Comparison of ENCODE assay signal across 12 cellular contexts in genomic region chr10:3972460-3973366, GRCh38.
DNase-seq lines count a peak whose midpoint lies in the region; ATAC-seq and TF ChIP-seq lines count a peak whose summit lies in the region.
"Had no signal": no experiment of that assay in that cellular context is flagged by ENCODE, and none has a peak within 500 bp of the region (broad histone marks: within the 10 kb centered on the region; RNA-seq: fewer than 3 reads in every experiment).

No MANE protein-coding gene starts in this region.

- no peaks in the 10 kb centered on the region for H3K4me1 ChIP-seq in left ventricle myocardium inferior
- H3K4me1 ChIP-seq: psoas muscle had no signal

- H3K27ac Mint-ChIP-seq in activated naive CD8-positive, alpha-beta T cell treated with anti-CD3 and anti-CD28 coated beads, Interleukin-2, amount 50 U/mL, for 24 hours = peak overlapping the region; percentile 92
- peak overlapping the region; percentile 93 to 95 for H3K27ac Mint-ChIP-seq in natural killer cell

- H3K4me1 Mint-ChIP-seq in activated naive CD8-positive, alpha-beta T cell treated with anti-CD3 and anti-CD28 coated beads, Interleukin-2, amount 50 U/mL, for 24 hours = peaks cover 44% of the 10 kb centered on the region
- peaks cover 39% of the 10 kb centered on the region in 2 donors for H3K4me1 Mint-ChIP-seq in natural killer cell

- peaks cover 7% of the 10 kb centered on the region for H3K9me3 Mint-ChIP-seq in activated naive CD8-positive, alpha-beta T cell treated with anti-CD3 and anti-CD28 coated beads, Interleukin-2, amount 50 U/mL, for 24 hours
- H3K9me3 Mint-ChIP-seq in natural killer cell = no peaks in the 10 kb centered on the region

- peak; percentile 90 for ATAC-seq in activated naive CD8-positive, alpha-beta T cell treated with anti-CD3 and anti-CD28 coated beads, Interleukin-2, amount 50 U/mL, for 24 hours
- peak; percentile 76 to 90 (median 86) for ATAC-seq in natural killer cell
- no peak for ATAC-seq in left ventricle myocardium superior
- ATAC-seq: psoas muscle had no signal

- DNase-seq in left ventricle myocardium inferior (no peak), cardiac septum (ENCODE audit: low spot score) (no peak), natural killer cell (no peak), DMS 273 (lab: John Stamatoyannopoulos, UW; ENCODE audit: unreplicated experiment) (no peak), UCSD-AML1 (lab: John Stamatoyannopoulos, UW; ENCODE audit: unreplicated experiment) (no peak), left ventricle myocardium superior (no peak), cerebellum (ENCODE audit: low spot score) (no peak)
- DNase-seq in activated naive CD8-positive, alpha-beta T cell treated with anti-CD3 and anti-CD28 coated beads, Interleukin-2, amount 50 U/mL, for 24 hours = peak; percentile 41
- DNase-seq: AML-193, kidney, NCI-H2081, psoas muscle had no signal

- peaks cover under 1% of the 10 kb centered on the region for H3K9me3 ChIP-seq in left ventricle myocardium inferior (replicated peaks)
- H3K9me3 ChIP-seq: psoas muscle had no signal

- H3K36me3 Mint-ChIP-seq in activated naive CD8-positive, alpha-beta T cell treated with anti-CD3 and anti-CD28 coated beads, Interleukin-2, amount 50 U/mL, for 24 hours (ENCODE audit: low read depth) = peaks cover 3% of the 10 kb centered on the region
- H3K36me3 Mint-ChIP-seq in natural killer cell = no peaks in the 10 kb centered on the region

- peak overlapping the region; percentile 40 for H3K27ac ChIP-seq in left ventricle myocardium inferior (replicated peaks)
- H3K27ac ChIP-seq: psoas muscle had no signal

- no peaks in the 10 kb centered on the region for H3K27me3 Mint-ChIP-seq in activated naive CD8-positive, alpha-beta T cell treated with anti-CD3 and anti-CD28 coated beads, Interleukin-2, amount 50 U/mL, for 24 hours
- H3K27me3 Mint-ChIP-seq in natural killer cell (ENCODE audit: low read depth in 2 of 2) = peaks cover 0 to 2% of the 10 kb centered on the region in 2 donors

- intact Hi-C loops in left ventricle myocardium inferior (cut with micrococcal nuclease) (no loop called here), cardiac septum (cut with DNase I) (no loop called here), natural killer cell (cut with micrococcal nuclease) (no loop called here), left ventricle myocardium superior (cut with micrococcal nuclease) (no loop called here)

- no peak overlapping the region for H3K4me3 ChIP-seq in left ventricle myocardium inferior
- H3K4me3 ChIP-seq: psoas muscle had no signal

- H3K36me3 ChIP-seq in left ventricle myocardium inferior = no peaks in the 10 kb centered on the region

- no peaks in the 10 kb centered on the region for H3K27me3 ChIP-seq in left ventricle myocardium inferior (ENCODE audit: low read depth)

- TF ChIP-seq CTCF in left ventricle myocardium inferior (IDR thresholded peaks at IDR 0.05; ENCODE audit: borderline replicate concordance) (no peak), natural killer cell (IDR thresholded peaks at IDR 0.05) (no peak)

- H3K4me3 Mint-ChIP-seq in activated naive CD8-positive, alpha-beta T cell treated with anti-CD3 and anti-CD28 coated beads, Interleukin-2, amount 50 U/mL, for 24 hours = peak overlapping the region; percentile 65
- peak overlapping the region; percentile 84 for H3K4me3 Mint-ChIP-seq in natural killer cell
